Comparison of ENCODE assay signal across 8 cellular contexts in genomic region chr3:15428539-15428938, GRCh38. TPM values are rescaled to one million over a fixed set of nuclear protein-coding genes. Genes with fewer than 3 reads are reported as not detected.
A peak's percentile ranks its signal among the peaks of the same experiment; 100 is the strongest.
DNase-seq lines count a peak whose midpoint lies in the region; ATAC-seq, FAIRE-seq and TF ChIP-seq lines count a peak whose summit lies in the region.

No MANE protein-coding gene starts in this region.

- H4K20me1 ChIP-seq in PC-3 (ENCODE audit: low read length), result peaks cover 12% of the 10 kb centered on the region

- H3K9me3 ChIP-seq in PC-3 (ENCODE audit: low read length), result no peaks in the 10 kb centered on the region
- no peaks in the 10 kb centered on the region for H3K9me3 ChIP-seq in mononuclear cell (ENCODE audit: low read depth, low read length)
- no peaks in the 10 kb centered on the region for H3K9me3 ChIP-seq in uterus

- H3K27me3 ChIP-seq in PC-3 (ENCODE audit: low read length) (no peaks in the 10 kb centered on the region), mononuclear cell (ENCODE audit: insufficient read depth, low read length) (no peaks in the 10 kb centered on the region), uterus (no peaks in the 10 kb centered on the region)

- DNase-seq in GM12892 (ENCODE audit: insufficient read length) (no peak), PC-3 (peak; percentile 61), choroid plexus epithelial cell (ENCODE audit: low read depth) (peak; percentile 60), uterus (no peak), NCI-H1105 (lab: John Stamatoyannopoulos, UW) (no peak)

- BruUV-seq in PC-3 (replicated peaks; lab: Mats Ljungman, UMichigan), result TSS peak; percentile 41

- H3K9ac ChIP-seq in PC-3 (ENCODE audit: low read length), result peak overlapping the region; percentile 96

- POLR2A ChIA-PET in PC-3 (lab: Charles Lee; ENCODE audit: unreplicated experiment), result no interaction called here

- TF ChIP-seq POLR2A in GM12892 (IDR thresholded peaks at IDR 0.05; ENCODE audit: low read depth, low read length) (no peak), uterus (IDR thresholded peaks at IDR 0.05) (no peak)

- TF ChIP-seq CTCF in PC-3 (conservative IDR thresholded peaks at IDR 0.05; ENCODE audit: low read depth, low read length), result no peak
- no peak for TF ChIP-seq CTCF in choroid plexus epithelial cell (conservative IDR thresholded peaks at IDR 0.05; ENCODE audit: low read depth, low read length)
- no peak for TF ChIP-seq CTCF in uterus (IDR thresholded peaks at IDR 0.05)

- no peaks in the 10 kb centered on the region for H3F3A ChIP-seq in PC-3 (ENCODE audit: low read length, unreplicated experiment)

- H3K4me2 ChIP-seq in PC-3 (ENCODE audit: low read length), result peak overlapping the region; percentile 94

- no peaks in the 10 kb centered on the region for H3K9me2 ChIP-seq in PC-3 (replicated peaks; ENCODE audit: low read length)

- H2AFZ ChIP-seq in PC-3 (ENCODE audit: low read length), result no peak overlapping the region

- H3K4me1 ChIP-seq in PC-3 (ENCODE audit: insufficient read depth, low read length), result peaks cover 20% of the 10 kb centered on the region
- peaks cover 41% of the 10 kb centered on the region for H3K4me1 ChIP-seq in mononuclear cell (ENCODE audit: insufficient read depth, low read length)
- no peaks in the 10 kb centered on the region for H3K4me1 ChIP-seq in uterus

- H3K79me2 ChIP-seq in PC-3 (ENCODE audit: low read length), result peaks cover 68% of the 10 kb centered on the region

- CTCF ChIA-PET in PC-3 (lab: Charles Lee), result no interaction called here

- ATAC-seq in PC-3 (peak; percentile 56), GM18520 (IDR thresholded peaks at IDR 0.05; ENCODE audit: unreplicated experiment) (no peak), GM19455 (IDR thresholded peaks at IDR 0.05; ENCODE audit: unreplicated experiment) (no peak)

- peak overlapping the region; percentile 100 for H3K4me3 ChIP-seq in PC-3 (ENCODE audit: low read length)
- peak overlapping the region; percentile 78 for H3K4me3 ChIP-seq in choroid plexus epithelial cell (ENCODE audit: low read depth, low read length)
- H3K4me3 ChIP-seq in mononuclear cell (ENCODE audit: low read length), result peak overlapping the region; percentile 97
- H3K4me3 ChIP-seq in uterus, result peak overlapping the region; percentile 79 to 88

- H3K27ac ChIP-seq in PC-3 (ENCODE audit: low read length), result 0 out of 2 replicates have a peak overlapping the region, but pooled peaks have one; percentile 4
- H3K27ac ChIP-seq in uterus, result peak overlapping the region in 1 of 2 donors; percentile 85

- H3K36me3 ChIP-seq in PC-3 (ENCODE audit: low read depth, low read length), result peaks cover 22% of the 10 kb centered on the region; the same call in 1 of the 2 replicates
- no peaks in the 10 kb centered on the region for H3K36me3 ChIP-seq in uterus

- intact Hi-C loops in PC-3 (cut with micrococcal nuclease) (loop anchor here (1.0 to 2.0 kb wide), 2 partner anchors 129 to 160 kb away; no protein-coding TSS in a partner anchor), uterus (cut with DNase I; ENCODE audit: low total_unique reads) (no loop called here)

- peak; percentile 46 for FAIRE-seq in GM12892 (lab: Jason Lieb, UNC)

RNA-seq across cellular contexts. Expression of gene EAF1, which starts 1.1 kb away (rescaled TPM):
- polyA plus RNA-seq in GM12892 (2012; ENCODE audit: missing spikeins), result 11.3 TPM
- total RNA-seq in PC-3 (2014; rRNA removed) (28.6 and 35.3 TPM in 2 replicates), mononuclear cell (121 TPM), uterus (10 to 100 TPM in 3 of 4 donors, 1 to 10 TPM in 1; 2.3 to 18.3 (median 15.6) TPM)

RNA-seq across cellular contexts. Expression of gene METTL6, which starts 1.2 kb away (rescaled TPM):
- polyA plus RNA-seq in GM12892 (2012; ENCODE audit: missing spikeins), result 14.8 TPM
- 22.4 and 27.5 TPM in 2 replicates for total RNA-seq in PC-3 (2014; rRNA removed)
- 9.7 TPM for total RNA-seq in mononuclear cell
- 10 to 100 TPM in 3 of 4 donors, 1 to 10 TPM in 1; 2.0 to 61.7 (median 25.9) TPM for total RNA-seq in uterus

Comparison
In these comparisons a context has a peak if more than half of its experiments do, and no peak if none do; other contexts are left out.
1. DNase-seq: peak in PC-3 (single experiment) and choroid plexus epithelial cell (single experiment); none in GM12892 (single experiment), uterus (0 of 2) and NCI-H1105 (single experiment).
2. Peak in every context shown above with its lines, with median percentiles within 50 percentile points of each other: H3K4me3 ChIP-seq.